In genomic region chr3:57948782-57949242, GRCh38 we compare ENCODE assay signal across 17 cellular contexts. TPM values are rescaled to one million over a fixed set of nuclear protein-coding genes. Genes with fewer than 3 reads are reported as not detected.
DNase-seq lines count a peak whose midpoint lies in the region; ATAC-seq and TF ChIP-seq lines count a peak whose summit lies in the region.
"Had no signal": no experiment of that assay in that cellular context is flagged by ENCODE, and none has a peak within 500 bp of the region (broad histone marks: within the 10 kb centered on the region; RNA-seq: fewer than 3 reads in every experiment).

No MANE protein-coding gene starts in this region.

- H3K36me3 ChIP-seq in breast epithelium = no peaks in the 10 kb centered on the region
- H3K36me3 ChIP-seq in neural progenitor cell = no peaks in the 10 kb centered on the region
- no peaks in the 10 kb centered on the region for H3K36me3 ChIP-seq in tibial artery
- H3K36me3 ChIP-seq: adrenal gland had no signal

- no peak for ATAC-seq in SK-N-SH treated with all-trans-retinoic acid at 6 μM for 48 hours

- intact Hi-C loops in breast epithelium (cut with DNase I; ENCODE audit: low total_unique reads) (loop anchor here (10.0 kb wide), 1 partner anchor 166 kb away; no protein-coding TSS in a partner anchor), MCF 10A (cut with micrococcal nuclease) (no loop called here), tibial artery (cut with DNase I; ENCODE audit: low total_unique reads) (no loop called here), CD14-positive monocyte (cut with micrococcal nuclease) (no loop called here)

- peak overlapping the region in 1 of 3 donors; percentile 24 for H3K4me3 ChIP-seq in breast epithelium
- H3K4me3 ChIP-seq in neural progenitor cell = no peak overlapping the region
- H3K4me3 ChIP-seq in tibial artery = no peak overlapping the region
- H3K4me3 ChIP-seq: adrenal gland, GM23248 had no signal

- H3K9ac ChIP-seq in neural progenitor cell = no peak overlapping the region
- H3K9ac ChIP-seq: GM23248 had no signal

- H3K79me2 ChIP-seq in neural progenitor cell (ENCODE audit: low read depth) = no peaks in the 10 kb centered on the region

- H3K27ac Mint-ChIP-seq in MCF 10A (ENCODE audit: low read depth, unreplicated experiment) (no peak overlapping the region), neural progenitor cell (peak overlapping the region; percentile 90), CD14-positive monocyte (no peak overlapping the region)
- H3K27ac Mint-ChIP-seq: activated CD4-positive, alpha-beta T cell treated with anti-CD3 and anti-CD28 coated beads, Interleukin-2, amount 10 ng/mL, durations not matched to agents 7 days and 5 days; immature natural killer cell had no signal

- H3K4me3 Mint-ChIP-seq in MCF 10A (ENCODE audit: unreplicated experiment) (no peak overlapping the region), neural progenitor cell (no peak overlapping the region), CD14-positive monocyte (no peak overlapping the region)
- H3K4me3 Mint-ChIP-seq: activated CD4-positive, alpha-beta T cell treated with anti-CD3 and anti-CD28 coated beads, Interleukin-2, amount 10 ng/mL, durations not matched to agents 7 days and 5 days; immature natural killer cell had no signal

- no TSS peak for BruUV-seq in MCF 10A (replicated peaks; lab: Mats Ljungman, UMichigan)

- no peaks in the 10 kb centered on the region for H4K20me1 ChIP-seq in neural progenitor cell (ENCODE audit: low read depth)

- peaks cover 18% of the 10 kb centered on the region for H3K4me1 Mint-ChIP-seq in MCF 10A (ENCODE audit: insufficient read depth, unreplicated experiment)
- H3K4me1 Mint-ChIP-seq in neural progenitor cell = peaks cover 59% of the 10 kb centered on the region
- peaks cover 43% of the 10 kb centered on the region for H3K4me1 Mint-ChIP-seq in CD14-positive monocyte
- H3K4me1 Mint-ChIP-seq: activated CD4-positive, alpha-beta T cell treated with anti-CD3 and anti-CD28 coated beads, Interleukin-2, amount 10 ng/mL, durations not matched to agents 7 days and 5 days had no signal

- H2AFZ ChIP-seq in neural progenitor cell (replicated peaks) = no peak overlapping the region

- peak overlapping the region; percentile 74 to 88 for H3K27ac ChIP-seq in breast epithelium
- no peak overlapping the region for H3K27ac ChIP-seq in neural progenitor cell
- peak overlapping the region; percentile 76 to 88 for H3K27ac ChIP-seq in tibial artery
- H3K27ac ChIP-seq: adrenal gland had no signal

- TF ChIP-seq POLR2A in breast epithelium (IDR thresholded peaks at IDR 0.05) = no peak

- peak overlapping the region; percentile 40 for H3K4me2 ChIP-seq in neural progenitor cell

- H3K27me3 ChIP-seq in breast epithelium (no peaks in the 10 kb centered on the region), neural progenitor cell (no peaks in the 10 kb centered on the region), tibial artery (no peaks in the 10 kb centered on the region)
- H3K27me3 ChIP-seq: adrenal gland had no signal

- H3F3A ChIP-seq in neural progenitor cell (ENCODE audit: low read depth) = peaks cover 10% of the 10 kb centered on the region

- TF ChIP-seq CTCF in breast epithelium (IDR thresholded peaks at IDR 0.05) (no peak), MCF 10A (IDR thresholded peaks at IDR 0.05; ENCODE audit: unreplicated experiment) (no peak), neural progenitor cell (IDR thresholded peaks at IDR 0.05) (no peak), tibial artery (IDR thresholded peaks at IDR 0.05) (no peak), CD14-positive monocyte (IDR thresholded peaks at IDR 0.05) (no peak)

- peaks cover 9% of the 10 kb centered on the region for H3K36me3 Mint-ChIP-seq in MCF 10A (ENCODE audit: insufficient read depth, unreplicated experiment)
- H3K36me3 Mint-ChIP-seq in neural progenitor cell = no peaks in the 10 kb centered on the region
- H3K36me3 Mint-ChIP-seq in CD14-positive monocyte = no peaks in the 10 kb centered on the region
- H3K36me3 Mint-ChIP-seq: immature natural killer cell had no signal

- H3K27me3 Mint-ChIP-seq in MCF 10A (ENCODE audit: insufficient read depth, unreplicated experiment) (no peaks in the 10 kb centered on the region), neural progenitor cell (ENCODE audit: insufficient read depth, low read depth) (peaks cover 3% of the 10 kb centered on the region), CD14-positive monocyte (ENCODE audit: low read depth in 3 of 3) (no peaks in the 10 kb centered on the region)
- H3K27me3 Mint-ChIP-seq: activated CD4-positive, alpha-beta T cell treated with anti-CD3 and anti-CD28 coated beads, Interleukin-2, amount 10 ng/mL, durations not matched to agents 7 days and 5 days had no signal

- POLR2A ChIA-PET in MCF 10A (lab: Yijun Ruan, JAX) = interaction anchor here (0.8 to 3.2 kb wide), 3 partner anchors 8 to 20 kb away, joined by 3 to 12 read pairs (median 5); no protein-coding TSS in a partner anchor

- H3K9me3 ChIP-seq in breast epithelium (no peaks in the 10 kb centered on the region), neural progenitor cell (ENCODE audit: low read depth) (no peaks in the 10 kb centered on the region), tibial artery (no peaks in the 10 kb centered on the region)
- H3K9me3 ChIP-seq: adrenal gland had no signal

- DNase-seq in breast epithelium (ENCODE audit: low spot score in 2 of 2) (peak in 1 of 2 donors; percentile 77), MCF 10A (ENCODE audit: unreplicated experiment) (no peak), epidermal melanocyte (ENCODE audit: insufficient read length, low spot score) (peak; percentile 65), neural progenitor cell (ENCODE audit: low spot score) (no peak), tibial artery (peak in 1 of 2 donors; percentile 46), glomerular visceral epithelial cell (ENCODE audit: extremely low spot score) (no peak), CD14-positive monocyte (ENCODE audit: low spot score) (no peak)
- DNase-seq: activated CD4-positive, alpha-beta T cell treated with anti-CD3 and anti-CD28 coated beads, Interleukin-2, amount 10 ng/mL, durations not matched to agents 7 days and 5 days; activated T-cell treated with anti-CD3 and anti-CD28 coated beads, Interleukin-2, amount 50 U/mL, for 48 hours; COR-L47; dermis blood vessel endothelial cell; GM23248; immature natural killer cell; NCI-H1105 treated with DMSO at 0.1 percent for 48 hours; stimulated activated naive CD4-positive, alpha-beta T cell had no signal

- H3K4me1 ChIP-seq in breast epithelium (peaks cover 4 to 7% of the 10 kb centered on the region in 2 donors), neural progenitor cell (peaks cover 21% of the 10 kb centered on the region), tibial artery (peaks cover 0 to 50% (median 47%) of the 10 kb centered on the region in 4 donors)

- H3K9me3 Mint-ChIP-seq in MCF 10A (ENCODE audit: unreplicated experiment) (no peaks in the 10 kb centered on the region), neural progenitor cell (no peaks in the 10 kb centered on the region), CD14-positive monocyte (no peaks in the 10 kb centered on the region)
- H3K9me3 Mint-ChIP-seq: activated CD4-positive, alpha-beta T cell treated with anti-CD3 and anti-CD28 coated beads, Interleukin-2, amount 10 ng/mL, durations not matched to agents 7 days and 5 days; immature natural killer cell had no signal

- CTCF ChIA-PET in MCF 10A (lab: Yijun Ruan, JAX) = interaction anchor here (0.6 to 2.4 kb wide), 14 partner anchors 8 to 229 kb away, joined by 3 to 13 read pairs (median 4); no protein-coding TSS in a partner anchor

TF ChIP-seq in SK-N-SH treated with all-trans-retinoic acid at 6 μM for 48 hours, 23 proteins besides CTCF, POLR2A, EP300 and RAD21 (continues in another document):
- TF ChIP-seq RARB (CRISPR knock-in tag; IDR thresholded peaks at IDR 0.05) (no peak), ZNF70 (CRISPR knock-in tag; IDR thresholded peaks at IDR 0.05) (no peak), ARNTL (CRISPR knock-in tag; IDR thresholded peaks at IDR 0.05; ENCODE audit: borderline replicate concordance, low read depth) (no peak), CSRNP3 (CRISPR knock-in tag; IDR thresholded peaks at IDR 0.05) (no peak), TOX (CRISPR knock-in tag; IDR thresholded peaks at IDR 0.05; ENCODE audit: borderline replicate concordance) (no peak), ZC3H10 (CRISPR knock-in tag; IDR thresholded peaks at IDR 0.05) (no peak), CSDC2 (CRISPR knock-in tag; IDR thresholded peaks at IDR 0.05) (no peak), ZFP30 (CRISPR knock-in tag; IDR thresholded peaks at IDR 0.05) (no peak), ZNF8 (CRISPR knock-in tag; IDR thresholded peaks at IDR 0.05) (no peak), PATZ1 (CRISPR knock-in tag; IDR thresholded peaks at IDR 0.05; ENCODE audit: borderline replicate concordance) (no peak), OSR1 (CRISPR knock-in tag; IDR thresholded peaks at IDR 0.05) (no peak)

RNA-seq across cellular contexts. Expression of gene FLNB, which starts 59.4 kb away (rescaled TPM):
- total RNA-seq in breast epithelium = 100 to 1,000 TPM in 2 of 3 donors, 10 to 100 TPM in 1; 40.3 to 242 (median 164) TPM
- total RNA-seq in MCF 10A (2022) = 580 and 593 TPM in 2 replicates
- total RNA-seq in neural progenitor cell (ENCODE audit: low replicate concordance) = 32.0 and 54.9 TPM in 2 replicates
- polyA plus RNA-seq in CD14-positive monocyte = 1 to 10 TPM in 1 of 2 donors, under 1 TPM in 1; 0.47 to 2.1 TPM
